In genomic region chrX:30230395-30230794, GRCh38 we compare ENCODE assay signal across 19 cellular contexts. TPM values are rescaled to one million over a fixed set of nuclear protein-coding genes. Genes with fewer than 3 reads are reported as not detected.
DNase-seq lines count a peak whose midpoint lies in the region; ATAC-seq and TF ChIP-seq lines count a peak whose summit lies in the region.
"Had no signal": no experiment of that assay in that cellular context is flagged by ENCODE, and none has a peak within 500 bp of the region (broad histone marks: within the 10 kb centered on the region; RNA-seq: fewer than 3 reads in every experiment).

Gene MAGEB3, plus strand, starts transcription at chrX:30230657. Its CDS starts 5,268 bp downstream, at chrX:30235925.

- no peaks in the 10 kb centered on the region for H3K9me3 Mint-ChIP-seq in osteocyte (ENCODE audit: unreplicated experiment)
- H3K9me3 Mint-ChIP-seq: CD4-positive, alpha-beta T cell had no signal

- H3K27me3 ChIP-seq in upper lobe of right lung, result no peaks in the 10 kb centered on the region
- no peaks in the 10 kb centered on the region for H3K27me3 ChIP-seq in osteoblast (ENCODE audit: insufficient read depth, low read length)

- H3K4me3 ChIP-seq in upper lobe of right lung, result no peak within 1 kb of the TSS
- no peak within 1 kb of the TSS for H3K4me3 ChIP-seq in osteoblast (ENCODE audit: insufficient read depth, low read length)
- H3K4me3 ChIP-seq: A549, GM23248 had no signal

- no peak within 1 kb of the TSS for H3K4me3 Mint-ChIP-seq in osteocyte (ENCODE audit: unreplicated experiment)
- H3K4me3 Mint-ChIP-seq: CD4-positive, alpha-beta T cell had no signal

- TF ChIP-seq CTCF in osteocyte (IDR thresholded peaks at IDR 0.05) (no peak), upper lobe of right lung (IDR thresholded peaks at IDR 0.05) (no peak), osteoblast (IDR thresholded peaks at IDR 0.05; ENCODE audit: extremely low read depth, low read depth, low read length) (no peak)

- no peaks in the 10 kb centered on the region for H3K36me3 Mint-ChIP-seq in osteocyte (ENCODE audit: unreplicated experiment)

- no peaks in the 10 kb centered on the region for H3K79me2 ChIP-seq in osteoblast (ENCODE audit: insufficient read depth, low read length)

- intact Hi-C loops in upper lobe of right lung (cut with DNase I), result no loop called here

- no peaks in the 10 kb centered on the region for H3K4me1 Mint-ChIP-seq in osteocyte (ENCODE audit: unreplicated experiment)

- no peak for ATAC-seq in upper lobe of right lung
- ATAC-seq: A549 had no signal

- no peak within 1 kb of the TSS for H3K4me2 ChIP-seq in osteoblast (ENCODE audit: insufficient read depth, low read length)
- H3K4me2 ChIP-seq: A549 had no signal

- H2AFZ ChIP-seq in osteoblast (ENCODE audit: low read length), result no peak within 1 kb of the TSS
- H2AFZ ChIP-seq: GM23248 had no signal

- no peaks in the 10 kb centered on the region for H3K9me3 ChIP-seq in upper lobe of right lung
- no peaks in the 10 kb centered on the region for H3K9me3 ChIP-seq in osteoblast (ENCODE audit: low read depth, low read length)
- H3K9me3 ChIP-seq: A549, Caco-2 had no signal

- H3K27me3 Mint-ChIP-seq in osteocyte (ENCODE audit: unreplicated experiment), result peaks cover 4% of the 10 kb centered on the region
- H3K27me3 Mint-ChIP-seq: CD4-positive, alpha-beta T cell had no signal

- H3K36me3 ChIP-seq in upper lobe of right lung (no peaks in the 10 kb centered on the region), osteoblast (ENCODE audit: insufficient read depth, low read length) (no peaks in the 10 kb centered on the region)

- H3K4me1 ChIP-seq in upper lobe of right lung (no peaks in the 10 kb centered on the region), osteoblast (ENCODE audit: insufficient read depth, low read length) (no peaks in the 10 kb centered on the region)
- H3K4me1 ChIP-seq: A549, Caco-2 had no signal

- H3K27ac Mint-ChIP-seq in osteocyte (ENCODE audit: unreplicated experiment), result no peak within 1 kb of the TSS
- H3K27ac Mint-ChIP-seq: CD4-positive, alpha-beta T cell had no signal

- no peak within 1 kb of the TSS for H3K27ac ChIP-seq in upper lobe of right lung
- H3K27ac ChIP-seq in osteoblast (ENCODE audit: low read depth, low read length), result no peak within 1 kb of the TSS
- H3K27ac ChIP-seq: 22Rv1, A549, C4-2B, GM23248, HL-60 had no signal

- H4K20me1 ChIP-seq in osteoblast (ENCODE audit: insufficient read depth, low read length), result no peaks in the 10 kb centered on the region

- DNase-seq in ELF-1 (ENCODE audit: low read depth, low spot score) (peak; percentile 63), M059J (ENCODE audit: low read depth) (peak; percentile 64), left kidney (ENCODE audit: low read depth, low spot score) (peak; percentile 18), osteocyte (ENCODE audit: extremely low spot score, unreplicated experiment) (peak; percentile 40), upper lobe of right lung (no peak), NCI-H1092 (lab: John Stamatoyannopoulos, UW) (no peak), osteoblast (ENCODE audit: insufficient read length, low spot score, missing footprints) (no peak)
- DNase-seq: AML-193; Caco-2; CD4-positive, alpha-beta T cell; GDM1; GM23248; HCEC 1CT had no signal

RNA-seq across cellular contexts. Expression of gene MAGEB3, which starts in this region (rescaled TPM):
- total RNA-seq in M059J (2014; rRNA removed; shearing (Covaris generic)), result 0.07 and 0.12 TPM in 2 replicates
- total RNA-seq in osteocyte, result not detected in 2 replicates
- total RNA-seq in upper lobe of right lung, result not detected
- not detected in 2 replicates for total RNA-seq in osteoblast
- total RNA-seq: Caco-2; CD4-positive, alpha-beta T cell; GM23248; H4; HT1080 had no signal

Comparison
In these comparisons a context has a peak if more than half of its experiments do, and no peak if none do; other contexts are left out.
1. Peak in DNase-seq in M059J; RNA of the gene not detected or under 1 TPM.
2. Peak in DNase-seq in osteocyte; RNA of the gene not detected or under 1 TPM.
3. DNase-seq: peak in ELF-1 (single experiment) and left kidney (single experiment); none in upper lobe of right lung (single experiment), NCI-H1092 (single experiment) and osteoblast (single experiment).